Comparison of ENCODE assay signal across 21 cellular contexts in genomic region chr14:101551729-101552595, GRCh38. TPM values are rescaled to one million over a fixed set of nuclear protein-coding genes. Genes with fewer than 3 reads are reported as not detected.
DNase-seq lines count a peak whose midpoint lies in the region; ATAC-seq, FAIRE-seq and TF ChIP-seq lines count a peak whose summit lies in the region.
"Had no signal": no experiment of that assay in that cellular context is flagged by ENCODE, and none has a peak within 500 bp of the region (broad histone marks: within the 10 kb centered on the region; RNA-seq: fewer than 3 reads in every experiment).

No MANE protein-coding gene starts in this region.

- H3F3A ChIP-seq in PC-3 (ENCODE audit: low read length, unreplicated experiment) = no peaks in the 10 kb centered on the region

- H3K9me3 ChIP-seq in PC-3 (ENCODE audit: low read length) (no peaks in the 10 kb centered on the region), kidney (ENCODE audit: control insufficient read depth in 1 of 2, low read length in 2 of 2) (no peaks in the 10 kb centered on the region), osteoblast (ENCODE audit: low read depth, low read length) (no peaks in the 10 kb centered on the region)
- H3K9me3 ChIP-seq: BLaER1 had no signal

- no peaks in the 10 kb centered on the region for H3K4me1 Mint-ChIP-seq in osteocyte (ENCODE audit: unreplicated experiment)
- H3K4me1 Mint-ChIP-seq: CD14-positive monocyte had no signal

- no TSS peak for BruUV-seq in PC-3 (replicated peaks; lab: Mats Ljungman, UMichigan)

- H3K4me3 ChIP-seq in PC-3 (ENCODE audit: low read length) = no peak overlapping the region
- H3K4me3 ChIP-seq in kidney (ENCODE audit: low read length in 2 of 2) = no peak overlapping the region
- H3K4me3 ChIP-seq in osteoblast (ENCODE audit: insufficient read depth, low read length) = no peak overlapping the region
- H3K4me3 ChIP-seq: BLaER1 had no signal

- H3K9me2 ChIP-seq in PC-3 (replicated peaks; ENCODE audit: low read length) = no peaks in the 10 kb centered on the region

- H3K4me2 ChIP-seq in PC-3 (ENCODE audit: low read length) (peak overlapping the region; percentile 23; the same call in 1 of the 2 replicates), osteoblast (ENCODE audit: insufficient read depth, low read length) (no peak overlapping the region)
- H3K4me2 ChIP-seq: BLaER1 had no signal

- POLR2A ChIA-PET in PC-3 (lab: Charles Lee; ENCODE audit: unreplicated experiment) = no interaction called here

- H3K27me3 ChIP-seq in PC-3 (ENCODE audit: low read length) (no peaks in the 10 kb centered on the region), osteoblast (ENCODE audit: insufficient read depth, low read length) (peaks cover 6% of the 10 kb centered on the region)
- H3K27me3 ChIP-seq: BLaER1 had no signal

- DNase-seq in Right ventricle myocardium inferior (ENCODE audit: missing footprints) (peak; percentile 70), left ventricle myocardium superior (no peak), PC-3 (no peak), kidney (peak; percentile 59), osteoblast (ENCODE audit: insufficient read length, low spot score, missing footprints) (peak; percentile 81), osteocyte (ENCODE audit: extremely low spot score, unreplicated experiment) (no peak), GM19239 (ENCODE audit: insufficient read length, low spot score) (no peak)
- DNase-seq in stimulated activated CD4-positive, alpha-beta T cell treated with anti-CD3 and anti-CD28 coated beads, Interleukin-4, amount 100 ng/mL, for 1 hour = no peak
- DNase-seq: CD4-positive, alpha-beta memory T cell; DMS 273 treated with DMSO at 0.1 percent for 48 hours; DMS53; DND-41; GOT3; H7 had no signal

- no peak overlapping the region for H3K27ac Mint-ChIP-seq in osteocyte (ENCODE audit: unreplicated experiment)
- H3K27ac Mint-ChIP-seq: CD14-positive monocyte had no signal

- H3K9me3 Mint-ChIP-seq in osteocyte (ENCODE audit: unreplicated experiment) = no peaks in the 10 kb centered on the region
- H3K9me3 Mint-ChIP-seq: CD4-positive, alpha-beta memory T cell had no signal

- H3K79me2 ChIP-seq in PC-3 (ENCODE audit: low read length) = no peaks in the 10 kb centered on the region
- H3K79me2 ChIP-seq in osteoblast (ENCODE audit: insufficient read depth, low read length) = no peaks in the 10 kb centered on the region

- H3K4me1 ChIP-seq in PC-3 (ENCODE audit: insufficient read depth, low read length) (peaks cover 13% of the 10 kb centered on the region), kidney (ENCODE audit: control insufficient read depth in 1 of 2, insufficient read depth in 1 of 2, low read depth in 1 of 2, low read length in 2 of 2) (no peaks in the 10 kb centered on the region), osteoblast (ENCODE audit: insufficient read depth, low read length) (no peaks in the 10 kb centered on the region)

- H3K27me3 Mint-ChIP-seq in osteocyte (ENCODE audit: unreplicated experiment) = peaks cover 7% of the 10 kb centered on the region

- no peak overlapping the region for H3K4me3 Mint-ChIP-seq in osteocyte (ENCODE audit: unreplicated experiment)
- H3K4me3 Mint-ChIP-seq: CD14-positive monocyte; CD4-positive, alpha-beta memory T cell had no signal

- intact Hi-C loops in Right ventricle myocardium inferior (cut with DNase I) = no loop called here
- intact Hi-C loops in left ventricle myocardium superior (cut with micrococcal nuclease) = no loop called here
- intact Hi-C loops in PC-3 (cut with micrococcal nuclease) = loop anchor here (5.0 kb wide), 1 partner anchor 70 kb away; no protein-coding TSS in a partner anchor
- intact Hi-C loops in kidney (cut with DNase I) = no loop called here

- CTCF ChIA-PET in PC-3 (lab: Charles Lee) = no interaction called here

- ATAC-seq in Right ventricle myocardium inferior (no peak), left ventricle myocardium superior (no peak), PC-3 (no peak)

- H3K9ac ChIP-seq in PC-3 (ENCODE audit: low read length) (no peak overlapping the region), kidney (ENCODE audit: low read length in 2 of 2) (no peak overlapping the region)
- H3K9ac ChIP-seq: BLaER1 had no signal

- no peak overlapping the region for H2AFZ ChIP-seq in PC-3 (ENCODE audit: low read length)
- no peak overlapping the region for H2AFZ ChIP-seq in osteoblast (ENCODE audit: low read length)

- H3K27ac ChIP-seq in PC-3 (ENCODE audit: low read length) (no peak overlapping the region), kidney (ENCODE audit: low read depth in 2 of 2, low read length in 2 of 2) (no peak overlapping the region), osteoblast (ENCODE audit: low read depth, low read length) (no peak overlapping the region)
- H3K27ac ChIP-seq: 22Rv1, BLaER1 had no signal

- no peaks in the 10 kb centered on the region for H4K20me1 ChIP-seq in PC-3 (ENCODE audit: low read length)
- no peaks in the 10 kb centered on the region for H4K20me1 ChIP-seq in osteoblast (ENCODE audit: insufficient read depth, low read length)
- H4K20me1 ChIP-seq: BLaER1 had no signal

- no peak for FAIRE-seq in kidney (lab: Jason Lieb, UNC)
- FAIRE-seq in GM19239 (lab: Jason Lieb, UNC) = no peak
- FAIRE-seq: G401.6, GM12891 had no signal

- H3K36me3 ChIP-seq in PC-3 (ENCODE audit: low read depth, low read length) = no peaks in the 10 kb centered on the region
- H3K36me3 ChIP-seq in kidney (ENCODE audit: control insufficient read depth in 1 of 2, insufficient read depth in 2 of 2, low read length in 2 of 2) = no peaks in the 10 kb centered on the region
- no peaks in the 10 kb centered on the region for H3K36me3 ChIP-seq in osteoblast (ENCODE audit: insufficient read depth, low read length)
- H3K36me3 ChIP-seq: BLaER1 had no signal

- TF ChIP-seq CTCF in PC-3 (conservative IDR thresholded peaks at IDR 0.05; ENCODE audit: low read depth, low read length) (no peak), kidney (IDR thresholded peaks at IDR 0.05; ENCODE audit: borderline replicate concordance, extremely low read depth, insufficient read depth) (no peak), osteoblast (IDR thresholded peaks at IDR 0.05; ENCODE audit: extremely low read depth, low read depth, low read length) (no peak), osteocyte (IDR thresholded peaks at IDR 0.05) (no peak)

- no peaks in the 10 kb centered on the region for H3K36me3 Mint-ChIP-seq in osteocyte (ENCODE audit: unreplicated experiment)
- H3K36me3 Mint-ChIP-seq: CD14-positive monocyte; CD4-positive, alpha-beta memory T cell had no signal

RNA-seq across cellular contexts. Expression of gene DIO3, which starts 9.3 kb away (rescaled TPM):
- total RNA-seq in Right ventricle myocardium inferior (0.24 TPM), left ventricle myocardium superior (0.15 TPM), PC-3 (2014; rRNA removed) (4.9 and 5.8 TPM in 2 replicates), kidney (0.94 TPM), osteoblast (not detected in 2 replicates), osteocyte (0.34 and 0.43 TPM in 2 replicates)
- polyA plus RNA-seq in kidney (ENCODE audit: insufficient read depth, low read depth, low replicate concordance) = 0.17 TPM
- total RNA-seq: A673; CD4-positive, alpha-beta memory T cell had no signal
- polyA plus RNA-seq: AG04450; CD14-positive monocyte; CD4-positive, alpha-beta memory T cell had no signal

Comparison
In these comparisons a context has a peak if more than half of its experiments do, and no peak if none do; other contexts are left out.
1. DNase-seq: peak in Right ventricle myocardium inferior (single experiment), kidney (single experiment) and osteoblast (single experiment); none in left ventricle myocardium superior (single experiment), PC-3 (single experiment), stimulated activated CD4-positive, alpha-beta T cell treated with anti-CD3 and anti-CD28 coated beads, Interleukin-4, amount 100 ng/mL, for 1 hour (single experiment), osteocyte (single experiment) and GM19239 (single experiment).